10 cellular contexts compared by ENCODE assay signal in genomic region chr2:228657807-228658402, GRCh38.
DNase-seq lines count a peak whose midpoint lies in the region; ATAC-seq and TF ChIP-seq lines count a peak whose summit lies in the region.
"Had no signal": no experiment of that assay in that cellular context is flagged by ENCODE, and none has a peak within 500 bp of the region (broad histone marks: within the 10 kb centered on the region; RNA-seq: fewer than 3 reads in every experiment).

No MANE protein-coding gene starts in this region.

- no peak overlapping the region for H3K4me3 ChIP-seq in brain microvascular endothelial cell (ENCODE audit: low read depth, low read length)
- no peak overlapping the region for H3K4me3 ChIP-seq in lower lobe of right lung
- H3K4me3 ChIP-seq: BLaER1 treated with 17β-estradiol and CSF1 and Interleukin-3, amounts not matched to agents 10 nM and 100 nM had no signal

- in situ Hi-C loops in brain microvascular endothelial cell (cut with HindIII; ENCODE audit: low pct_ligation_motif_present, low sequenced_read_pairs), result no loop called here

- peak; percentile 87 for DNase-seq in NCI-H510A treated with DMSO at 0.1 percent for 48 hours (lab: John Stamatoyannopoulos, UW)
- no peak for DNase-seq in NCI-H510A (lab: John Stamatoyannopoulos, UW)
- DNase-seq in NCI-H2081 treated with DMSO at 0.1 percent for 48 hours (lab: John Stamatoyannopoulos, UW), result peak; percentile 20
- no peak for DNase-seq in brain microvascular endothelial cell
- DNase-seq in lower lobe of right lung, result no peak
- no peak for DNase-seq in hepatic stellate cell (ENCODE audit: low spot score)

- TF ChIP-seq CTCF in brain microvascular endothelial cell (IDR thresholded peaks at IDR 0.05; ENCODE audit: low read depth, low read length, missing control alignments), result peak; percentile 40
- TF ChIP-seq CTCF in lower lobe of right lung (IDR thresholded peaks at IDR 0.05), result peak; percentile 45

- no peaks in the 10 kb centered on the region for H3K36me3 ChIP-seq in brain microvascular endothelial cell (replicated peaks)
- H3K36me3 ChIP-seq in lower lobe of right lung, result no peaks in the 10 kb centered on the region
- H3K36me3 ChIP-seq: BLaER1 treated with 17β-estradiol and CSF1 and Interleukin-3, amounts not matched to agents 10 nM and 100 nM; neutrophil had no signal

- intact Hi-C loops in lower lobe of right lung (cut with DNase I), result no loop called here

- ATAC-seq in lower lobe of right lung (no peak), HG03039 (IDR thresholded peaks at IDR 0.05; ENCODE audit: unreplicated experiment) (no peak), HG02970 (IDR thresholded peaks at IDR 0.05; ENCODE audit: low FRiP score, unreplicated experiment) (no peak)

- no peak overlapping the region for H3K27ac ChIP-seq in brain microvascular endothelial cell
- H3K27ac ChIP-seq in lower lobe of right lung, result no peak overlapping the region
- H3K27ac ChIP-seq: BLaER1 treated with 17β-estradiol and CSF1 and Interleukin-3, amounts not matched to agents 10 nM and 100 nM; neutrophil had no signal

- no peaks in the 10 kb centered on the region for H3K27me3 ChIP-seq in brain microvascular endothelial cell (replicated peaks)
- no peaks in the 10 kb centered on the region for H3K27me3 ChIP-seq in lower lobe of right lung (ENCODE audit: low read depth)
- H3K27me3 ChIP-seq: BLaER1 treated with 17β-estradiol and CSF1 and Interleukin-3, amounts not matched to agents 10 nM and 100 nM; neutrophil had no signal

- no peaks in the 10 kb centered on the region for H3K9me3 ChIP-seq in lower lobe of right lung
- H3K9me3 ChIP-seq: BLaER1 treated with 17β-estradiol and CSF1 and Interleukin-3, amounts not matched to agents 10 nM and 100 nM; neutrophil had no signal

- no peaks in the 10 kb centered on the region for H3K4me1 ChIP-seq in lower lobe of right lung
- H3K4me1 ChIP-seq: BLaER1 treated with 17β-estradiol and CSF1 and Interleukin-3, amounts not matched to agents 10 nM and 100 nM had no signal

Comparison
In these comparisons a context has a peak if more than half of its experiments do, and no peak if none do; other contexts are left out.
1. DNase-seq: peak in NCI-H510A treated with DMSO at 0.1 percent for 48 hours (single experiment) and NCI-H2081 treated with DMSO at 0.1 percent for 48 hours (single experiment); none in NCI-H510A (single experiment), brain microvascular endothelial cell (single experiment), lower lobe of right lung (single experiment) and hepatic stellate cell (single experiment).